In the genomic region with DNA sequence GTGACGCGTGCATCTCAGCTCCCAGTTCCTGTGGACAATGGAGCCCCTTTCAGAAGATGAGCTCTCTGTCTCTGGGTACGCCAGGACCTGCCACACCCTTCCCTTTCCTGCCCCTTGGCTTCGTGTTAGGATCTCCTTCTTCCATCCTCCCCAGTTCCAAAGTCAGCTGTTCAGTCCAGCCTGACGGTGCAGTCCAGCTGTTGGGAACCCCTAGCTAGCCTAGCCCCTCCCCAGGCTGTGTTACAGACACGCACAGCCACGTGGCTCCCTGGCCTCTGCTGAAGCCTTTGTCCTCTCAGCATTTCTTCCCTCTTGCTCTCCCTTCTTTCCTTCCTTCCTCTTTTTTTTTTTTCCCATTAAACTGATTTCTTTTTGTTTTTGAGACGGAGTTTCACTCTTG, we compare ENCODE assay signal across 31 cellular contexts. TPM values are rescaled to one million over a fixed set of nuclear protein-coding genes. Genes with fewer than 3 reads are reported as not detected.
"Had no signal": no experiment of that assay in that cellular context is flagged by ENCODE, and none has a peak within 500 bp of the region (broad histone marks: within the 10 kb centered on the region; RNA-seq: fewer than 3 reads in every experiment).

No MANE protein-coding gene starts in this region.

- H3K36me3 ChIP-seq: brain microvascular endothelial cell, esophagus muscularis mucosa, spleen, vagina had no signal

- H3K79me2 ChIP-seq: parathyroid adenoma had no signal

- H3K4me1 Mint-ChIP-seq: activated naive CD4-positive, alpha-beta T cell treated with anti-CD3 and anti-CD28 coated beads, Interleukin-2, amount 10 ng/mL, durations not matched to agents 7 days and 5 days; activated naive CD8-positive, alpha-beta T cell treated with anti-CD3 and anti-CD28 coated beads, Interleukin-2, amount 10 ng/mL, durations not matched to agents 7 days and 5 days; mesothelial cell of epicardium; naive B cell had no signal

- H3K4me1 ChIP-seq: esophagus muscularis mucosa, foreskin keratinocyte, parathyroid adenoma, psoas muscle, spleen, testis had no signal

- ATAC-seq: activated T-cell treated with anti-CD3 and anti-CD28 coated beads, Interleukin-2, amount 50 U/mL, for 72 hours; foreskin keratinocyte; psoas muscle; stimulated activated naive CD8-positive, alpha-beta T cell treated with anti-CD3 and anti-CD28 coated beads, Interleukin-15, Interleukin-2, amounts not matched to agents 100 U/mL and 50 U/mL, for 24 hours had no signal

- H3K4me3 Mint-ChIP-seq: activated naive CD4-positive, alpha-beta T cell treated with anti-CD3 and anti-CD28 coated beads, Interleukin-2, amount 10 ng/mL, durations not matched to agents 7 days and 5 days; activated naive CD8-positive, alpha-beta T cell treated with anti-CD3 and anti-CD28 coated beads, Interleukin-2, amount 10 ng/mL, durations not matched to agents 7 days and 5 days; activated T-cell treated with anti-CD3 and anti-CD28 coated beads, Interleukin-2, amount 50 U/mL, for 72 hours; dendritic cell treated with granulocyte-macrophage colony-stimulating factor and Interleukin-4, amounts not matched to agents 40 ng/mL and 50 ng/mL, for 4 days; mesothelial cell of epicardium; naive B cell had no signal

- H3K9me3 ChIP-seq: esophagus muscularis mucosa, psoas muscle, spleen, testis, vagina had no signal

- H3K27ac Mint-ChIP-seq: activated naive CD4-positive, alpha-beta T cell treated with anti-CD3 and anti-CD28 coated beads, Interleukin-2, amount 10 ng/mL, durations not matched to agents 7 days and 5 days; activated naive CD8-positive, alpha-beta T cell treated with anti-CD3 and anti-CD28 coated beads, Interleukin-2, amount 10 ng/mL, durations not matched to agents 7 days and 5 days; activated T-cell treated with anti-CD3 and anti-CD28 coated beads, Interleukin-2, amount 50 U/mL, for 72 hours; dendritic cell treated with granulocyte-macrophage colony-stimulating factor and Interleukin-4, amounts not matched to agents 40 ng/mL and 50 ng/mL, for 4 days; mesothelial cell of epicardium had no signal

- FAIRE-seq: astrocyte, islet of Langerhans, TTC549 had no signal

- DNase-seq: activated CD4-positive, alpha-beta T cell treated with anti-CD3 and anti-CD28 coated beads for 4 hours; activated CD4-positive, alpha-beta T cell treated with anti-CD3 and anti-CD28 coated beads, Interleukin-2, amount 50 U/mL, for 4 hours; activated naive CD4-positive, alpha-beta T cell treated with anti-CD3 and anti-CD28 coated beads, Interleukin-2, amount 10 ng/mL, durations not matched to agents 7 days and 5 days; activated naive CD8-positive, alpha-beta T cell treated with anti-CD3 and anti-CD28 coated beads, Interleukin-2, amount 10 ng/mL, durations not matched to agents 7 days and 5 days; activated T-cell treated with anti-CD3 and anti-CD28 coated beads for 4 hours; activated T-cell treated with anti-CD3 and anti-CD28 coated beads, Interleukin-2, amount 50 U/mL, for 72 hours; brain microvascular endothelial cell; caudate nucleus; foreskin keratinocyte; glutamatergic neuron; mammary epithelial cell; naive B cell; nucleus accumbens; psoas muscle; spleen; stimulated activated CD4-positive, alpha-beta T cell treated with anti-CD3 and anti-CD28 coated beads, Interleukin-2, amount 100 ng/mL, for 48 hours; stimulated activated naive CD8-positive, alpha-beta T cell treated with anti-CD3 and anti-CD28 coated beads, Interleukin-15, Interleukin-2, amounts not matched to agents 100 U/mL and 50 U/mL, for 24 hours; testis; trophoblast cell had no signal

- H3K4me3 ChIP-seq: esophagus muscularis mucosa, psoas muscle, spleen, testis, vagina had no signal

- H3K9me3 Mint-ChIP-seq: activated naive CD4-positive, alpha-beta T cell treated with anti-CD3 and anti-CD28 coated beads, Interleukin-2, amount 10 ng/mL, durations not matched to agents 7 days and 5 days; activated naive CD8-positive, alpha-beta T cell treated with anti-CD3 and anti-CD28 coated beads, Interleukin-2, amount 10 ng/mL, durations not matched to agents 7 days and 5 days; activated T-cell treated with anti-CD3 and anti-CD28 coated beads, Interleukin-2, amount 50 U/mL, for 72 hours; dendritic cell treated with granulocyte-macrophage colony-stimulating factor and Interleukin-4, amounts not matched to agents 40 ng/mL and 50 ng/mL, for 4 days had no signal

- H3K9ac ChIP-seq: parathyroid adenoma had no signal

- H3K36me3 Mint-ChIP-seq: activated naive CD4-positive, alpha-beta T cell treated with anti-CD3 and anti-CD28 coated beads, Interleukin-2, amount 10 ng/mL, durations not matched to agents 7 days and 5 days; activated naive CD8-positive, alpha-beta T cell treated with anti-CD3 and anti-CD28 coated beads, Interleukin-2, amount 10 ng/mL, durations not matched to agents 7 days and 5 days; mesothelial cell of epicardium; naive B cell had no signal

- H3K27ac ChIP-seq: brain microvascular endothelial cell, esophagus muscularis mucosa, foreskin keratinocyte, parathyroid adenoma, psoas muscle, spleen, testis, vagina, VCaP had no signal

- H2AFZ ChIP-seq: parathyroid adenoma had no signal

- H3K27me3 ChIP-seq: brain microvascular endothelial cell, esophagus muscularis mucosa, foreskin keratinocyte, testis, vagina had no signal

RNA-seq across cellular contexts. Expression of a gene that starts 12.4 kb away (rescaled TPM):
- total RNA-seq: activated naive CD8-positive, alpha-beta T cell treated with anti-CD3 and anti-CD28 coated beads, Interleukin-2, amount 10 ng/mL, durations not matched to agents 7 days and 5 days; psoas muscle; T-helper 1 cell treated with Interleukin-12 subunit alpha and Interleukin-12 subunit beta and Interleukin-4 antibody, amounts not matched to agents 30 ng/mL and 1 ng/mL, for 36 hours had no signal
- polyA plus RNA-seq: liver, neural cell had no signal
